Comparison of ENCODE assay signal across 1 cellular context in the genomic region with DNA sequence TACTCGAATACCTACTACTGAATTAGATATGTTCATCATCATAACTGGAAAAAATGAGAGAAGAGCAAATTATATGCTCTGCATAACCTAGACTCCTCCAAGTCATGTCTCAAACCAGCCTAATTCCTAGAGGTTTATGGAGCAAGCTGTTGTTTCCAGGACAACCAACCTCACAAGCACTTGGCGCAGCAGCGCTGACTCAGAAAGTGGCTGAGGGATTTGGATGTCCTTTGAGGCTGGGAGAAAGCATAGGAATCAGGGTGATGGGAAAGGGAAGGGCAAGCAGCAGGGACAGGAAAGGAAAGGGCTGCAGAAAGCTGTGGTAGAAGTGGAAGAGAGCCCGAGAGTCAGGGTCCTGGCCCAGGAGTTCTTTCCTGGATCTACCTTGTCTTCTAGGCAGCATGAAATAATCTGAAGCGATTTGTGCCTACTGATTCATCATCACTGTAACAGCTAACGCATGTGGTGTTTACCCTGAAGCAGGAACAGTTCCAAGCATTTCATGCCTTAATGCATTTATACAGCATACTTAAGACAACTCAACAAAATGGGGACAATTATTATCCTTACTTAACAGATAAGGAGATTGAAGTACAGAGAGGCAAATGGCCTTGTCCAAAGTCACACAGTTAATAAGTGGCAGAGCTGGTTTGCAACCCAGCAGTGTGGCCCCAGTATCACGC.
TF ChIP-seq lines count a peak whose summit lies in the region.

No MANE protein-coding gene starts in this region.

TF ChIP-seq in HepG2, 621 proteins besides CTCF, POLR2A, EP300 and RAD21:
- no peak for TF ChIP-seq ZNF232 (CRISPR knock-in tag; IDR thresholded peaks at IDR 0.05; ENCODE audit: borderline replicate concordance)
- TF ChIP-seq, protein P1, sequence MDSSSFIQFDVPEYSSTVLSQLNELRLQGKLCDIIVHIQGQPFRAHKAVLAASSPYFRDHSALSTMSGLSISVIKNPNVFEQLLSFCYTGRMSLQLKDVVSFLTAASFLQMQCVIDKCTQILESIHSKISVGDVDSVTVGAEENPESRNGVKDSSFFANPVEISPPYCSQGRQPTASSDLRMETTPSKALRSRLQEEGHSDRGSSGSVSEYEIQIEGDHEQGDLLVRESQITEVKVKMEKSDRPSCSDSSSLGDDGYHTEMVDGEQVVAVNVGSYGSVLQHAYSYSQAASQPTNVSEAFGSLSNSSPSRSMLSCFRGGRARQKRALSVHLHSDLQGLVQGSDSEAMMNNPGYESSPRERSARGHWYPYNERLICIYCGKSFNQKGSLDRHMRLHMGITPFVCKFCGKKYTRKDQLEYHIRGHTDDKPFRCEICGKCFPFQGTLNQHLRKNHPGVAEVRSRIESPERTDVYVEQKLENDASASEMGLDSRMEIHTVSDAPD (CRISPR knock-in tag; IDR thresholded peaks at IDR 0.05) = no peak
- TF ChIP-seq ZMYM2 (CRISPR knock-in tag; IDR thresholded peaks at IDR 0.05) = no peak
- no peak for TF ChIP-seq FOXA3 (CRISPR knock-in tag; IDR thresholded peaks at IDR 0.05)
- TF ChIP-seq ZNF567 (CRISPR knock-in tag; IDR thresholded peaks at IDR 0.05; ENCODE audit: borderline replicate concordance) = no peak
